1 cellular context compared by ENCODE assay signal in genomic region chr5:178859625-178860521, GRCh38.
TF ChIP-seq lines count a peak whose summit lies in the region.

ZNF354B (plus strand) TSS chr5:178859953; CDS start chr5:178861048, 1,095 bp downstream.

TF ChIP-seq in K562, 482 proteins besides CTCF, POLR2A, EP300 and RAD21 (continued from another document and continues in another):
- no peak for TF ChIP-seq ZNF518B (CRISPR knock-in tag; IDR thresholded peaks at IDR 0.05)
- TF ChIP-seq HCFC1 (IDR thresholded peaks at IDR 0.05; ENCODE audit: low read depth, low read length), result peak; percentile 96
- TF ChIP-seq ZNF75A (CRISPR knock-in tag; IDR thresholded peaks at IDR 0.05), result no peak
- TF ChIP-seq CEBPG (CRISPR knock-in tag; IDR thresholded peaks at IDR 0.05), result no peak
- TF ChIP-seq CEBPG (tag; conservative IDR thresholded peaks at IDR 0.05 in 1 of 2, IDR thresholded peaks at IDR 0.05 in 1 of 2), result no peak
- TF ChIP-seq ZNF263 (CRISPR knock-in tag; IDR thresholded peaks at IDR 0.05; ENCODE audit: borderline replicate concordance), result no peak; the same call in 1 of the 2 replicates
- no peak for TF ChIP-seq ZNF175 (CRISPR knock-in tag; IDR thresholded peaks at IDR 0.05; ENCODE audit: low read depth)
- no peak for TF ChIP-seq SMARCE1 (IDR thresholded peaks at IDR 0.05)
- TF ChIP-seq MYC (IDR thresholded peaks at IDR 0.05; ENCODE audit: low read depth, low read length), result peak; percentile 85
- no peak for TF ChIP-seq MYC (CRISPR knock-in tag; IDR thresholded peaks at IDR 0.05; ENCODE audit: borderline replicate concordance, low read depth)
- TF ChIP-seq ZNF165 (CRISPR knock-in tag; IDR thresholded peaks at IDR 0.05; ENCODE audit: borderline replicate concordance), result no peak
- 0 out of 2 replicates have a peak, but pooled peaks have one; percentile 19 for TF ChIP-seq ETV1 (tag; conservative IDR thresholded peaks at IDR 0.05; ENCODE audit: low read depth)
- peak; percentile 69; the same call in 1 of the 2 replicates for TF ChIP-seq ARID4B (CRISPR knock-in tag; IDR thresholded peaks at IDR 0.05)
- TF ChIP-seq ZNF449 (CRISPR knock-in tag; IDR thresholded peaks at IDR 0.05), result no peak
- TF ChIP-seq E2F6 (IDR thresholded peaks at IDR 0.05; ENCODE audit: borderline replicate concordance in 1 of 2, extremely low read depth in 1 of 2, insufficient read depth in 1 of 2, insufficient read length in 1 of 2, low read depth in 1 of 2, low read length in 1 of 2, poor library complexity in 1 of 2, severe bottlenecking in 1 of 2), result peak; percentile 79 to 92
- TF ChIP-seq BCLAF1 (IDR thresholded peaks at IDR 0.05; ENCODE audit: borderline replicate concordance in 1 of 2, control insufficient read depth in 1 of 2, low read depth in 2 of 2, low read length in 1 of 2), result no peak
- no peak for TF ChIP-seq SRSF9 (IDR thresholded peaks at IDR 0.05; ENCODE audit: borderline replicate concordance, low read depth, low read length)
- no peak for TF ChIP-seq ZNF140 (CRISPR knock-in tag; IDR thresholded peaks at IDR 0.05)
- no peak for TF ChIP-seq POLR2H (tag; IDR thresholded peaks at IDR 0.05; ENCODE audit: low read depth)
- TF ChIP-seq NCOA2 (IDR thresholded peaks at IDR 0.05; ENCODE audit: partially characterized antibody in 2 of 2), result no peak
- TF ChIP-seq DPF2 (IDR thresholded peaks at IDR 0.05), result no peak
- TF ChIP-seq RBM22 (IDR thresholded peaks at IDR 0.05; ENCODE audit: low read depth, low read length, poor library complexity, severe bottlenecking), result no peak
- TF ChIP-seq HDAC3 (IDR thresholded peaks at IDR 0.05; ENCODE audit: borderline replicate concordance, partially characterized antibody), result no peak
- TF ChIP-seq HDGF (IDR thresholded peaks at IDR 0.05), result no peak
- peak; percentile 38; the same call in 1 of the 2 replicates for TF ChIP-seq NR2C2 (CRISPR knock-in tag; IDR thresholded peaks at IDR 0.05)
- peak; percentile 87 for TF ChIP-seq NR2C2 (tag; IDR thresholded peaks at IDR 0.05)
- peak; percentile 56; the same call in 1 of the 2 replicates for TF ChIP-seq RAD51 (IDR thresholded peaks at IDR 0.05; ENCODE audit: borderline replicate concordance, low read depth)
- no peak for TF ChIP-seq CBX1 (IDR thresholded peaks at IDR 0.05; ENCODE audit: low read depth)
- peak; percentile 68 for TF ChIP-seq EP400 (IDR thresholded peaks at IDR 0.05)
- no peak for TF ChIP-seq BMI1 (IDR thresholded peaks at IDR 0.05; ENCODE audit: low read length)
- TF ChIP-seq TRIM28 (IDR thresholded peaks at IDR 0.05), result no peak
- TF ChIP-seq PTRF (tag; IDR thresholded peaks at IDR 0.05), result no peak
- TF ChIP-seq CGGBP1 (CRISPR knock-in tag; IDR thresholded peaks at IDR 0.05), result no peak
- no peak for TF ChIP-seq MIER1 (IDR thresholded peaks at IDR 0.05; ENCODE audit: low read depth)
- no peak for TF ChIP-seq TCFL5 (CRISPR knock-in tag; conservative IDR thresholded peaks at IDR 0.05)
- TF ChIP-seq ZNF12 (CRISPR knock-in tag; IDR thresholded peaks at IDR 0.05), result no peak
- TF ChIP-seq CHD4 (IDR thresholded peaks at IDR 0.05; ENCODE audit: insufficient read depth, insufficient replicate concordance, low read depth, low read length, poor library complexity, severe bottlenecking), result no peak
- no peak for TF ChIP-seq TBL1XR1 (IDR thresholded peaks at IDR 0.05; ENCODE audit: low read length in 2 of 2)
- TF ChIP-seq UBTF (IDR thresholded peaks at IDR 0.05; ENCODE audit: borderline replicate concordance in 1 of 2, low read depth in 2 of 2, low read length in 2 of 2), result peak; percentile 67 to 75; a peak in 1 of 4 replicates
- no peak for TF ChIP-seq TAF9B (IDR thresholded peaks at IDR 0.05; ENCODE audit: partially characterized antibody)
- no peak for TF ChIP-seq ZZZ3 (IDR thresholded peaks at IDR 0.05)
- TF ChIP-seq SMAD2 (IDR thresholded peaks at IDR 0.05; ENCODE audit: low read depth, low read length), result no peak
- TF ChIP-seq GTF2E2 (tag; IDR thresholded peaks at IDR 0.05), result no peak
- peak; percentile 64; the same call in 1 of the 2 replicates for TF ChIP-seq ZNF395 (CRISPR knock-in tag; IDR thresholded peaks at IDR 0.05)
- TF ChIP-seq ZNF174 (CRISPR knock-in tag; IDR thresholded peaks at IDR 0.05), result no peak
- no peak for TF ChIP-seq ZNF583 (CRISPR knock-in tag; IDR thresholded peaks at IDR 0.05)
- TF ChIP-seq YY1 (IDR thresholded peaks at IDR 0.05; ENCODE audit: borderline replicate concordance in 1 of 3, control insufficient read depth in 1 of 3, extremely low read depth in 1 of 3, insufficient read depth in 3 of 3, insufficient read length in 1 of 3, insufficient replicate concordance in 2 of 3, low read depth in 1 of 3, low read length in 2 of 3), result peak; percentile 28 to 83 (median 71)
- TF ChIP-seq ZFP1 (CRISPR knock-in tag; IDR thresholded peaks at IDR 0.05), result no peak
- no peak for TF ChIP-seq ZNF253 (CRISPR knock-in tag; conservative IDR thresholded peaks at IDR 0.05)
- no peak for TF ChIP-seq NFYB (IDR thresholded peaks at IDR 0.05; ENCODE audit: extremely low read depth, insufficient read length)
- peak; percentile 47; the same call in 1 of the 2 replicates for TF ChIP-seq NR2C1 (IDR thresholded peaks at IDR 0.05)
- TF ChIP-seq NR2C1 (tag; IDR thresholded peaks at IDR 0.05), result peak; percentile 87
- TF ChIP-seq ZKSCAN1 (IDR thresholded peaks at IDR 0.05; ENCODE audit: low read depth, low read length), result no peak
- TF ChIP-seq NFE2L1 (tag; IDR thresholded peaks at IDR 0.05; ENCODE audit: borderline replicate concordance, low read depth), result no peak
- TF ChIP-seq L3MBTL2 (IDR thresholded peaks at IDR 0.05), result peak; percentile 97
- TF ChIP-seq SNIP1 (IDR thresholded peaks at IDR 0.05; ENCODE audit: low read depth), result no peak
